In genomic region chr13:73765651-73766384, GRCh38 we compare ENCODE assay signal across 8 cellular contexts.
DNase-seq lines count a peak whose midpoint lies in the region; ATAC-seq and TF ChIP-seq lines count a peak whose summit lies in the region.

No MANE protein-coding gene starts in this region.

- H3K36me3 ChIP-seq in HUES6 (ENCODE audit: control insufficient read depth, insufficient read depth, low read length), result no peaks in the 10 kb centered on the region
- H3K36me3 ChIP-seq in hepatocyte (replicated peaks; ENCODE audit: insufficient read depth, low read depth), result no peaks in the 10 kb centered on the region
- no peaks in the 10 kb centered on the region for H3K36me3 ChIP-seq in upper lobe of left lung

- H3K4me3 ChIP-seq in HUES6 (ENCODE audit: low read depth, low read length) (peak overlapping the region; percentile 50), hepatocyte (no peak overlapping the region), upper lobe of left lung (peak overlapping the region in 2 of 4 donors; percentile 2 to 25)

- H3K27me3 ChIP-seq in HUES6 (ENCODE audit: control insufficient read depth, insufficient read depth, low read length) (no peaks in the 10 kb centered on the region), hepatocyte (no peaks in the 10 kb centered on the region), upper lobe of left lung (no peaks in the 10 kb centered on the region)

- no peak for TF ChIP-seq EP300 in upper lobe of left lung (IDR thresholded peaks at IDR 0.05)

- no peaks in the 10 kb centered on the region for H3K79me2 ChIP-seq in hepatocyte

- H3K9me3 ChIP-seq in HUES6 (ENCODE audit: control insufficient read depth, insufficient read depth, low read depth, low read length), result no peaks in the 10 kb centered on the region
- H3K9me3 ChIP-seq in hepatocyte (ENCODE audit: low read depth), result no peaks in the 10 kb centered on the region
- no peaks in the 10 kb centered on the region for H3K9me3 ChIP-seq in upper lobe of left lung

- peak overlapping the region; percentile 39 for H2AFZ ChIP-seq in hepatocyte

- H4K20me1 ChIP-seq in hepatocyte (ENCODE audit: insufficient read depth, poor library complexity, severe bottlenecking), result no peaks in the 10 kb centered on the region

- H3K4me2 ChIP-seq in hepatocyte, result peak overlapping the region; percentile 66

- peak overlapping the region; percentile 48 for H3K9ac ChIP-seq in HUES6 (ENCODE audit: low read length)

- no peak for TF ChIP-seq POLR2A in upper lobe of left lung (IDR thresholded peaks at IDR 0.05)

- H3K27ac ChIP-seq in HUES6 (ENCODE audit: low read depth, low read length) (peak overlapping the region; percentile 72; the same call in 1 of the 2 replicates), hepatocyte (peak overlapping the region; percentile 82), upper lobe of left lung (peak overlapping the region; percentile 35 to 85 (median 47))

- ATAC-seq in GM19452 (IDR thresholded peaks at IDR 0.05; ENCODE audit: unreplicated experiment) (peak; percentile 70), upper lobe of left lung (ENCODE audit: low FRiP score in 2 of 2) (peak; percentile 43 to 76)

- DNase-seq in T follicular helper cell (ENCODE audit: low read depth) (peak; percentile 76), amniotic epithelial cell (ENCODE audit: low read depth) (peak; percentile 66), hepatocyte (ENCODE audit: low spot score) (peak; percentile 80), putamen (ENCODE audit: low spot score) (peak; percentile 72), upper lobe of left lung (peak in 1 of 2 donors; percentile 59), UCSD-AML1 (lab: John Stamatoyannopoulos, UW; ENCODE audit: unreplicated experiment) (no peak)

- H3K9me2 ChIP-seq in hepatocyte (replicated peaks; ENCODE audit: insufficient read depth), result no peaks in the 10 kb centered on the region

- H3K4me1 ChIP-seq in HUES6 (ENCODE audit: control insufficient read depth, insufficient read depth, low read length) (peaks cover 31% of the 10 kb centered on the region), hepatocyte (ENCODE audit: insufficient read depth) (peaks cover 30% of the 10 kb centered on the region), upper lobe of left lung (peaks cover 18 to 24% (median 20%) of the 10 kb centered on the region in 4 donors)

- TF ChIP-seq CTCF in hepatocyte (IDR thresholded peaks at IDR 0.05; ENCODE audit: poor library complexity) (no peak), upper lobe of left lung (IDR thresholded peaks at IDR 0.05) (no peak)

- 13% methylated on average over 12 of the region's 12 CpGs for WGBS in hepatocyte (ENCODE audit: low lambda C conversion rate, missing lambda C conversion rate)
- 9 to 14% methylated on average over 12 of the region's 12 CpGs for WGBS in upper lobe of left lung, 2 donors
